15 cellular contexts compared by ENCODE assay signal in genomic region chr14:102986810-102987579, GRCh38.
DNase-seq lines count a peak whose midpoint lies in the region; ATAC-seq, FAIRE-seq and TF ChIP-seq lines count a peak whose summit lies in the region.
"Had no signal": no experiment of that assay in that cellular context is flagged by ENCODE, and none has a peak within 500 bp of the region (broad histone marks: within the 10 kb centered on the region; RNA-seq: fewer than 3 reads in every experiment).

No MANE protein-coding gene starts in this region.

- H3K4me3 ChIP-seq in brain microvascular endothelial cell (ENCODE audit: low read depth, low read length): no peak overlapping the region

- H3K27me3 ChIP-seq in brain microvascular endothelial cell (replicated peaks): no peaks in the 10 kb centered on the region

- in situ Hi-C loops in brain microvascular endothelial cell (cut with HindIII; ENCODE audit: low pct_ligation_motif_present, low sequenced_read_pairs): no loop called here

- H3K27ac ChIP-seq in brain microvascular endothelial cell (peak overlapping the region; percentile 16), temporal lobe (ENCODE audit: low read depth, low read length) (peak overlapping the region; percentile 78)

- peak; percentile 39 for DNase-seq in NCI-H2171 treated with DMSO at 0.1 percent for 48 hours (lab: John Stamatoyannopoulos, UW)
- no peak for DNase-seq in NCI-H2171 (lab: John Stamatoyannopoulos, UW)
- DNase-seq in brain microvascular endothelial cell: peak; percentile 33
- DNase-seq in globus pallidus (ENCODE audit: low spot score): peak; percentile 77
- no peak for DNase-seq in HTR-8/SVneo (ENCODE audit: insufficient read length, low spot score)
- DNase-seq: activated naive CD4-positive, alpha-beta T cell; effector CD8-positive, alpha-beta T cell; Kasumi-1; naive B cell; NCI-H69 had no signal

- peaks cover 22% of the 10 kb centered on the region for H3K36me3 ChIP-seq in brain microvascular endothelial cell (replicated peaks)

- TF ChIP-seq CTCF in brain microvascular endothelial cell (IDR thresholded peaks at IDR 0.05; ENCODE audit: low read depth, low read length, missing control alignments): no peak

- FAIRE-seq in HTR-8/SVneo (lab: Jason Lieb, UNC): no peak
- FAIRE-seq: A204.1 had no signal

- no peak for ATAC-seq in GM19452 (IDR thresholded peaks at IDR 0.05; ENCODE audit: unreplicated experiment)
- no peak for ATAC-seq in GM19455 (IDR thresholded peaks at IDR 0.05; ENCODE audit: unreplicated experiment)
- ATAC-seq: stimulated activated memory B cell treated with anti-CD40 and anti-IgM and Interleukin-4, amounts not matched to agents 10 μg/mL and 1 μg/mL and 100 μg/mL, for 72 hours had no signal

Comparison
In these comparisons a context has a peak if more than half of its experiments do, and no peak if none do; other contexts are left out.
1. DNase-seq: peak in NCI-H2171 treated with DMSO at 0.1 percent for 48 hours (single experiment), brain microvascular endothelial cell (single experiment) and globus pallidus (single experiment); none in NCI-H2171 (single experiment) and HTR-8/SVneo (single experiment).